8 cellular contexts compared by ENCODE assay signal in genomic region chr17:35448899-35449227, GRCh38. TPM values are rescaled to one million over a fixed set of nuclear protein-coding genes. Genes with fewer than 3 reads are reported as not detected.
DNase-seq lines count a peak whose midpoint lies in the region; ATAC-seq and TF ChIP-seq lines count a peak whose summit lies in the region.
"Had no signal": no experiment of that assay in that cellular context is flagged by ENCODE, and none has a peak within 500 bp of the region (broad histone marks: within the 10 kb centered on the region; RNA-seq: fewer than 3 reads in every experiment).

No MANE protein-coding gene starts in this region.

- no peaks in the 10 kb centered on the region for H3K9me3 ChIP-seq in iPS-15b (ENCODE audit: control insufficient read depth, insufficient read depth, low read length)

- H3K27me3 ChIP-seq in H7 (ENCODE audit: control insufficient read depth, insufficient read depth, low read length) = peaks cover 32% of the 10 kb centered on the region
- H3K27me3 ChIP-seq in iPS-15b (ENCODE audit: control insufficient read depth, insufficient read depth, low read length) = peaks cover 98% of the 10 kb centered on the region

- no peak overlapping the region for H3K9ac ChIP-seq in iPS-15b (ENCODE audit: low read depth, low read length)

- H3K9me3 Mint-ChIP-seq in stimulated activated memory B cell treated with anti-CD40 and anti-IgM and Interleukin-4, amounts not matched to agents 10 μg/mL and 1 μg/mL and 100 μg/mL, for 72 hours = no peaks in the 10 kb centered on the region

- peaks cover 23% of the 10 kb centered on the region for H3K4me1 Mint-ChIP-seq in stimulated activated memory B cell treated with anti-CD40 and anti-IgM and Interleukin-4, amounts not matched to agents 10 μg/mL and 1 μg/mL and 100 μg/mL, for 72 hours

- H3K4me3 ChIP-seq in H7 (ENCODE audit: insufficient read depth, low read depth, low read length) (peak overlapping the region; percentile 66), iPS-15b (ENCODE audit: low read depth, low read length) (peak overlapping the region; percentile 53)

- DNase-seq in H7 (no peak), kidney glomerular epithelial cell (lab: John Stamatoyannopoulos, UW) (no peak), NCI-H1092 treated with DMSO at 0.1 percent for 48 hours (lab: John Stamatoyannopoulos, UW) (no peak)
- DNase-seq: NCI-H146 had no signal

- no peaks in the 10 kb centered on the region for H3K4me1 ChIP-seq in iPS-15b (ENCODE audit: control insufficient read depth, insufficient read depth, low read length)

- H3K27me3 Mint-ChIP-seq in stimulated activated memory B cell treated with anti-CD40 and anti-IgM and Interleukin-4, amounts not matched to agents 10 μg/mL and 1 μg/mL and 100 μg/mL, for 72 hours = no peaks in the 10 kb centered on the region

- ATAC-seq in stimulated activated memory B cell treated with anti-CD40 and anti-IgM and Interleukin-4, amounts not matched to agents 10 μg/mL and 1 μg/mL and 100 μg/mL, for 72 hours = no peak
- ATAC-seq in GM19324 (IDR thresholded peaks at IDR 0.05; ENCODE audit: low FRiP score, unreplicated experiment) = no peak

- peak overlapping the region; percentile 93 for H3K4me3 Mint-ChIP-seq in stimulated activated memory B cell treated with anti-CD40 and anti-IgM and Interleukin-4, amounts not matched to agents 10 μg/mL and 1 μg/mL and 100 μg/mL, for 72 hours

- H3K36me3 ChIP-seq in H7 (replicated peaks; ENCODE audit: control insufficient read depth, insufficient read depth, low read length) (no peaks in the 10 kb centered on the region), iPS-15b (ENCODE audit: control insufficient read depth, insufficient read depth, low read length) (no peaks in the 10 kb centered on the region)

- peak overlapping the region; percentile 54 for H3K27ac ChIP-seq in VCaP

- H3K27ac Mint-ChIP-seq in stimulated activated memory B cell treated with anti-CD40 and anti-IgM and Interleukin-4, amounts not matched to agents 10 μg/mL and 1 μg/mL and 100 μg/mL, for 72 hours = peak overlapping the region; percentile 86

- no peak for TF ChIP-seq CTCF in VCaP (conservative IDR thresholded peaks at IDR 0.05)

- H3K36me3 Mint-ChIP-seq in stimulated activated memory B cell treated with anti-CD40 and anti-IgM and Interleukin-4, amounts not matched to agents 10 μg/mL and 1 μg/mL and 100 μg/mL, for 72 hours = no peaks in the 10 kb centered on the region

RNA-seq across cellular contexts. Expression of gene SLFN13, which starts 0.3 kb away (rescaled TPM):
- 19.8 and 21.3 TPM in 2 replicates for total RNA-seq in H7 (2014; rRNA removed; shearing (Covaris generic))

RNA-seq across cellular contexts. Expression of gene SLFN12, which starts 16.6 kb away (rescaled TPM):
- 11.3 and 12.5 TPM in 2 replicates for total RNA-seq in H7 (2014; rRNA removed; shearing (Covaris generic))
